23 cellular contexts compared by ENCODE assay signal in the genomic region with DNA sequence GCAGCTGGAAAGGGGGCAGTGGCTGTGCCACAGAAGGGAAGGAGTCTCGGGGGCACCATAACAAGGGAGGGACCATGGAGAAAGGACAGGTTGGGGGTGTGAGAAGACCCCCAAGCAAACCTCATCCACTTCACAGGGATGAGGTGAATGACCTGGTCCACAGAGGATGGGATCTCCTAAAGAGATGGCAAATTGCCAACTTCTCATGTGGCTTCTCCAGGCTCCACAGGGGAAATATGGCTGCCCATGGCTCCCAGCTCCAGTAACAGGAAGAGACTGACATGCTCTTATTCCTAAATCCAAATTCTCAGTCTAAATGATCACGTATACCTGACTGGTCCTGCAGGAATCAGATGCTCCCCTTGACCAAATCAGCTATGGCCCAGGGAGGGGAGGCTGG.
"Had no signal": no experiment of that assay in that cellular context is flagged by ENCODE, and none has a peak within 500 bp of the region (broad histone marks: within the 10 kb centered on the region; RNA-seq: fewer than 3 reads in every experiment).

No MANE protein-coding gene starts in this region.

- H3K4me2 ChIP-seq: hepatocyte had no signal

- H3K79me2 ChIP-seq: hepatocyte had no signal

- ATAC-seq: foreskin keratinocyte, gastroesophageal sphincter, heart left ventricle, left cardiac atrium, left lung, left ventricle myocardium superior, lower lobe of right lung, mucosa of descending colon had no signal

- H3K4me1 ChIP-seq: foreskin keratinocyte, gastroesophageal sphincter, heart left ventricle, left lung, lower lobe of right lung had no signal

- H3K9me3 ChIP-seq: esophagus muscularis mucosa, gastroesophageal sphincter, heart left ventricle, left lung, lower lobe of right lung, mucosa of descending colon had no signal

- H3K27ac ChIP-seq: coronary artery, dorsolateral prefrontal cortex, esophagus muscularis mucosa, foreskin keratinocyte, gastroesophageal sphincter, heart left ventricle, hepatocyte, left lung, lower lobe of right lung had no signal

- H2AFZ ChIP-seq: hepatocyte had no signal

- H3K4me3 ChIP-seq: coronary artery, dorsolateral prefrontal cortex, esophagus muscularis mucosa, gastroesophageal sphincter, heart left ventricle, hepatocyte, left lung, lower lobe of right lung, mucosa of descending colon had no signal

- H3K36me3 ChIP-seq: esophagus muscularis mucosa, gastroesophageal sphincter, heart left ventricle, left lung, lower lobe of right lung had no signal

- FAIRE-seq: colon, endothelial cell of umbilical vein, frontal cortex, keratinocyte had no signal

- H3K27me3 ChIP-seq: dorsolateral prefrontal cortex, esophagus muscularis mucosa, foreskin keratinocyte, gastroesophageal sphincter, heart left ventricle, hepatocyte had no signal

- DNase-seq: dermis blood vessel endothelial cell; dorsolateral prefrontal cortex; effector CD4-positive, alpha-beta T cell; effector memory CD4-positive, alpha-beta T cell; foreskin keratinocyte; heart left ventricle; hypothalamus; immature natural killer cell; left cardiac atrium; left lung; left ventricle myocardium superior; lower lobe of right lung; mesenchymal stem cell; mucosa of descending colon; naive B cell had no signal
